ENCODE assay signal across 2 cellular contexts in the genomic region with DNA sequence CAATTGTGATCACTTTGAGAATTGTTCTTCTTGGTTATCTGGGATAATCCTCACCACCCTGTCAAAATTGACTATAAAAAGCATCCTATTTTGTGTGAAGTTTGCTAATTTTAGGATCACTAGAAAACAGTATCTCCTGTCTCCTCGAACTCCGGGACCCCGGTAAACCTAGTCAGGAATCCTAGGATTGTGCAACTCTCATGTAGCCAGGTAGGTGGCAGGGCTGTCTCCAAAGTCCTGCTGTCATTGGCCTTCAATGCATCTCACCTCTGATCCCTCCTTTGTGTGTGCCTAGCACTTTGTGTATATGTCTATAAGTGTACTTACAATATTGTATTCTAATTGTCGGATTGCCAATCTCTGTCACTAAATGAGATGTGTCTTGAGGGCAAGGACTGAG.
TF ChIP-seq lines count a peak whose summit lies in the region.

No MANE protein-coding gene starts in this region.

TF ChIP-seq in WTC11, 78 proteins besides CTCF, POLR2A, EP300 and RAD21 (continued from another document):
- TF ChIP-seq, protein P1, sequence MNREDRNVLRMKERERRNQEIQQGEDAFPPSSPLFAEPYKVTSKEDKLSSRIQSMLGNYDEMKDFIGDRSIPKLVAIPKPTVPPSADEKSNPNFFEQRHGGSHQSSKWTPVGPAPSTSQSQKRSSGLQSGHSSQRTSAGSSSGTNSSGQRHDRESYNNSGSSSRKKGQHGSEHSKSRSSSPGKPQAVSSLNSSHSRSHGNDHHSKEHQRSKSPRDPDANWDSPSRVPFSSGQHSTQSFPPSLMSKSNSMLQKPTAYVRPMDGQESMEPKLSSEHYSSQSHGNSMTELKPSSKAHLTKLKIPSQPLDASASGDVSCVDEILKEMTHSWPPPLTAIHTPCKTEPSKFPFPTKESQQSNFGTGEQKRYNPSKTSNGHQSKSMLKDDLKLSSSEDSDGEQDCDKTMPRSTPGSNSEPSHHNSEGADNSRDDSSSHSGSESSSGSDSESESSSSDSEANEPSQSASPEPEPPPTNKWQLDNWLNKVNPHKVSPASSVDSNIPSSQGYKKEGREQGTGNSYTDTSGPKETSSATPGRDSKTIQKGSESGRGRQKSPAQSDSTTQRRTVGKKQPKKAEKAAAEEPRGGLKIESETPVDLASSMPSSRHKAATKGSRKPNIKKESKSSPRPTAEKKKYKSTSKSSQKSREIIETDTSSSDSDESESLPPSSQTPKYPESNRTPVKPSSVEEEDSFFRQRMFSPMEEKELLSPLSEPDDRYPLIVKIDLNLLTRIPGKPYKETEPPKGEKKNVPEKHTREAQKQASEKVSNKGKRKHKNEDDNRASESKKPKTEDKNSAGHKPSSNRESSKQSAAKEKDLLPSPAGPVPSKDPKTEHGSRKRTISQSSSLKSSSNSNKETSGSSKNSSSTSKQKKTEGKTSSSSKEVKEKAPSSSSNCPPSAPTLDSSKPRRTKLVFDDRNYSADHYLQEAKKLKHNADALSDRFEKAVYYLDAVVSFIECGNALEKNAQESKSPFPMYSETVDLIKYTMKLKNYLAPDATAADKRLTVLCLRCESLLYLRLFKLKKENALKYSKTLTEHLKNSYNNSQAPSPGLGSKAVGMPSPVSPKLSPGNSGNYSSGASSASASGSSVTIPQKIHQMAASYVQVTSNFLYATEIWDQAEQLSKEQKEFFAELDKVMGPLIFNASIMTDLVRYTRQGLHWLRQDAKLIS (CRISPR knock-in tag; IDR thresholded peaks at IDR 0.05; ENCODE audit: borderline replicate concordance) = no peak
- TF ChIP-seq TCF7 (CRISPR knock-in tag; IDR thresholded peaks at IDR 0.05; ENCODE audit: low read depth) = no peak
- TF ChIP-seq IRF2 (CRISPR knock-in tag; IDR thresholded peaks at IDR 0.05; ENCODE audit: borderline replicate concordance, low read depth) = no peak
- TF ChIP-seq, protein P2, sequence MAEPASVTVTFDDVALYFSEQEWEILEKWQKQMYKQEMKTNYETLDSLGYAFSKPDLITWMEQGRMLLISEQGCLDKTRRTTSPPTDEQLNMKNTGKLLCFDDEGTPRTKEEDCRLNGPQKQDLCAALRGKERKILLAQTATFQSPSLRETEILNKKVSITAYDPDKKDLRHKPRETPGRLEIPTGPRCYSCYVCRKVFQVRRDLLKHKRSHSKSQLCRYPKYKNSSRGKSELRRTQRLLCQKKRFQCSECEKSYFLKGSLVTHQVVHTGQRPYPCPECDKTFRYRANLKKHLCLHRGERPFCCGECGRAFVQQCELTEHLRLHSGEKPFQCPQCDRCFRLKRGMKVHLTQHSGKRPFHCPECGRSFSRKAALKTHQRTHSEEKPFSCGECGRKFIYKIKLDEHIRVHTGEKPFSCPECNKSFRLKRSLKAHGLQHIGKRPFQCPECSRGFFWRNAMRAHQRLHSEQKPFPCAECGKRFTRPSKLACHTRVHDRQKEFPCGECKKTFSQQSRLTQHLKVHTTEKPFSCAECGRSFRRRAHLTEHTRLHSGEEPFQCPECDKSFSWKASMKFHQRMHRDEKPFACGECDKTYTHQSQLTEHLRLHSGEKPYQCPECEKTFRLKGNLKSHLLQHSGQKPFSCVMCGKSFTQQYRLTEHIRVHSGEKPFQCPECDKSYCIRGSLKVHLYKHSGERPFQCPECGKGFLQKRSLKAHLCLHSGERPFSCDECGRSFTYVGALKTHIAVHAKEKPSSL (CRISPR knock-in tag; conservative IDR thresholded peaks at IDR 0.05) = no peak

TF ChIP-seq in SK-N-SH treated with all-trans-retinoic acid at 6 μM for 48 hours, 23 proteins besides CTCF, POLR2A, EP300 and RAD21 (continued from another document):
- TF ChIP-seq, protein P3, sequence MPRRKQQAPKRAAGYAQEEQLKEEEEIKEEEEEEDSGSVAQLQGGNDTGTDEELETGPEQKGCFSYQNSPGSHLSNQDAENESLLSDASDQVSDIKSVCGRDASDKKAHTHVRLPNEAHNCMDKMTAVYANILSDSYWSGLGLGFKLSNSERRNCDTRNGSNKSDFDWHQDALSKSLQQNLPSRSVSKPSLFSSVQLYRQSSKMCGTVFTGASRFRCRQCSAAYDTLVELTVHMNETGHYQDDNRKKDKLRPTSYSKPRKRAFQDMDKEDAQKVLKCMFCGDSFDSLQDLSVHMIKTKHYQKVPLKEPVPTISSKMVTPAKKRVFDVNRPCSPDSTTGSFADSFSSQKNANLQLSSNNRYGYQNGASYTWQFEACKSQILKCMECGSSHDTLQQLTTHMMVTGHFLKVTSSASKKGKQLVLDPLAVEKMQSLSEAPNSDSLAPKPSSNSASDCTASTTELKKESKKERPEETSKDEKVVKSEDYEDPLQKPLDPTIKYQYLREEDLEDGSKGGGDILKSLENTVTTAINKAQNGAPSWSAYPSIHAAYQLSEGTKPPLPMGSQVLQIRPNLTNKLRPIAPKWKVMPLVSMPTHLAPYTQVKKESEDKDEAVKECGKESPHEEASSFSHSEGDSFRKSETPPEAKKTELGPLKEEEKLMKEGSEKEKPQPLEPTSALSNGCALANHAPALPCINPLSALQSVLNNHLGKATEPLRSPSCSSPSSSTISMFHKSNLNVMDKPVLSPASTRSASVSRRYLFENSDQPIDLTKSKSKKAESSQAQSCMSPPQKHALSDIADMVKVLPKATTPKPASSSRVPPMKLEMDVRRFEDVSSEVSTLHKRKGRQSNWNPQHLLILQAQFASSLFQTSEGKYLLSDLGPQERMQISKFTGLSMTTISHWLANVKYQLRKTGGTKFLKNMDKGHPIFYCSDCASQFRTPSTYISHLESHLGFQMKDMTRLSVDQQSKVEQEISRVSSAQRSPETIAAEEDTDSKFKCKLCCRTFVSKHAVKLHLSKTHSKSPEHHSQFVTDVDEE (CRISPR knock-in tag; IDR thresholded peaks at IDR 0.05) = no peak
